In genomic region chr22:24429411-24430365, GRCh38 we compare ENCODE assay signal across 9 cellular contexts. TPM values are rescaled to one million over a fixed set of nuclear protein-coding genes. Genes with fewer than 3 reads are reported as not detected.
A peak's percentile ranks its signal among the peaks of the same experiment; 100 is the strongest.
DNase-seq lines count a peak whose midpoint lies in the region; ATAC-seq, FAIRE-seq and TF ChIP-seq lines count a peak whose summit lies in the region.
"Had no signal": no experiment of that assay in that cellular context is flagged by ENCODE, and none has a peak within 500 bp of the region (broad histone marks: within the 10 kb centered on the region; RNA-seq: fewer than 3 reads in every experiment).

No MANE protein-coding gene starts in this region.

- peak; percentile 33 for ATAC-seq in stimulated activated naive CD8-positive, alpha-beta T cell treated with anti-CD3 and anti-CD28 coated beads, Interleukin-15, Interleukin-2, amounts not matched to agents 100 U/mL and 50 U/mL, for 24 hours
- no peak for ATAC-seq in GM18520 (IDR thresholded peaks at IDR 0.05; ENCODE audit: unreplicated experiment)

- H3K4me1 ChIP-seq in kidney (ENCODE audit: control insufficient read depth in 1 of 2, insufficient read depth in 1 of 2, low read depth in 1 of 2, low read length in 2 of 2) = peaks cover 26 to 42% of the 10 kb centered on the region in 2 donors

- H3K9ac ChIP-seq in kidney (ENCODE audit: low read length in 2 of 2) = no peak overlapping the region

- no peaks in the 10 kb centered on the region for H3K36me3 ChIP-seq in kidney (ENCODE audit: control insufficient read depth in 1 of 2, insufficient read depth in 2 of 2, low read length in 2 of 2)

- no peak for FAIRE-seq in kidney (lab: Jason Lieb, UNC)

- TF ChIP-seq CTCF in kidney (IDR thresholded peaks at IDR 0.05; ENCODE audit: borderline replicate concordance, extremely low read depth, insufficient read depth) = no peak

- DNase-seq in DMS 273 treated with DMSO at 0.1 percent for 48 hours (lab: John Stamatoyannopoulos, UW) (peak; percentile 76), NCI-H2171 treated with DMSO at 0.1 percent for 48 hours (lab: John Stamatoyannopoulos, UW) (peak; percentile 59), activated T-cell treated with anti-CD3 and anti-CD28 coated beads for 48 hours (ENCODE audit: low read depth) (peak; percentile 68), kidney (peak; percentile 78), NCI-H1694 treated with DMSO at 0.1 percent for 48 hours (lab: John Stamatoyannopoulos, UW) (no peak), NCI-H187 treated with DMSO at 0.1 percent for 48 hours (lab: John Stamatoyannopoulos, UW) (no peak)
- peak; percentile 86 for DNase-seq in stimulated activated naive CD8-positive, alpha-beta T cell treated with anti-CD3 and anti-CD28 coated beads, Interleukin-15, Interleukin-2, amounts not matched to agents 100 U/mL and 50 U/mL, for 24 hours

- no peak overlapping the region for H3K4me3 ChIP-seq in kidney (ENCODE audit: low read length in 2 of 2)
- H3K4me3 ChIP-seq: dorsolateral prefrontal cortex had no signal

- intact Hi-C loops in kidney (cut with DNase I) = loop anchor here (10.0 kb wide), 1 partner anchor 75 kb away; no protein-coding TSS in a partner anchor

- H3K9me3 ChIP-seq in kidney (ENCODE audit: control insufficient read depth in 1 of 2, low read length in 2 of 2) = no peaks in the 10 kb centered on the region

- no peak overlapping the region for H3K27ac ChIP-seq in kidney (ENCODE audit: low read depth in 2 of 2, low read length in 2 of 2)

RNA-seq across cellular contexts. Expression of gene ADORA2A, which starts 2.3 kb away (rescaled TPM):
- 6.9 TPM for total RNA-seq in kidney
- polyA plus RNA-seq in kidney (ENCODE audit: insufficient read depth, low read depth, low replicate concordance) = 6.1 TPM

Comparison
In these comparisons a context has a peak if more than half of its experiments do, and no peak if none do; other contexts are left out.
1. DNase-seq: peak in DMS 273 treated with DMSO at 0.1 percent for 48 hours (single experiment), NCI-H2171 treated with DMSO at 0.1 percent for 48 hours (single experiment), activated T-cell treated with anti-CD3 and anti-CD28 coated beads for 48 hours (single experiment), kidney (single experiment) and stimulated activated naive CD8-positive, alpha-beta T cell treated with anti-CD3 and anti-CD28 coated beads, Interleukin-15, Interleukin-2, amounts not matched to agents 100 U/mL and 50 U/mL, for 24 hours (single experiment); none in NCI-H1694 treated with DMSO at 0.1 percent for 48 hours (single experiment) and NCI-H187 treated with DMSO at 0.1 percent for 48 hours (single experiment).